ENCODE assay signal across 8 cellular contexts in the genomic region with DNA sequence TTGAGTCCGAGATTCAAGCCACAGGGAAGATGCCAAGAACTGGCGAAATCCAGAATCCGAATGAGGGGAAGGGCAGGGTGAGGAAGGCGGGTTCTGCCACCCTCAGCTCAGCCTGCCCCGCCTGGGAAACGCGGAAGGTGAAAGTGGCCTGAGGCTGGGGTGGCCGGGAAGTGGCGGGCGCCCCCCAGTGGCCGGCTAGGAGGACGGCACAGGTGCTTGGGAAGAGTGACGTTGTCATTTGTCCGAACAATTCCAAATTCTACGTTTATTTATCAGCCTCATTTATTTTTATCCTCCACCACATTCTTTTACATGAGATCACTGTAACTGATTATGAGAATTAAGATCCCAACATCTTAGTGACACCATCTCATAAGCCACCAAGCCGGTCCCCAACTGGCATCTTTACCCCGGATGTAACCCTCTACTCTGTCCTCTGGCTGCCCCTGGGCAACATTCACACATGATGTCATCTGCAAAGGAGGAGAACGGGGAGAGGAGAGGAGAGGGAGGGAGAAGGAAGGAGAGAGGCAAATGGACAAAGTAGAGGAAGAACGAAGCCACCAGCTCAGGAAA. TPM values are rescaled to one million over a fixed set of nuclear protein-coding genes. Genes with fewer than 3 reads are reported as not detected.
DNase-seq lines count a peak whose midpoint lies in the region; TF ChIP-seq lines count a peak whose summit lies in the region.

No MANE protein-coding gene starts in this region.

- no peaks in the 10 kb centered on the region for H3K9me3 ChIP-seq in WERI-Rb-1 (ENCODE audit: severe bottlenecking)
- no peaks in the 10 kb centered on the region for H3K9me3 ChIP-seq in mammary epithelial cell (replicated peaks; ENCODE audit: insufficient read depth, low read length)

- no peaks in the 10 kb centered on the region for H3K36me3 ChIP-seq in WERI-Rb-1
- no peaks in the 10 kb centered on the region for H3K36me3 ChIP-seq in mammary epithelial cell (ENCODE audit: insufficient read depth, low read length)

- in situ Hi-C loops in mammary epithelial cell (cut with MboI; ENCODE audit: low sequenced_read_pairs in 2 of 2), result loop anchor here in 1 of 2 donors (10.0 kb wide), 1 partner anchor 140 kb away; no protein-coding TSS in a partner anchor

- H3K27me3 ChIP-seq in WERI-Rb-1 (ENCODE audit: insufficient read depth, low read depth, severe bottlenecking) (no peaks in the 10 kb centered on the region), mammary epithelial cell (ENCODE audit: insufficient read depth, low read length) (no peaks in the 10 kb centered on the region)

- TF ChIP-seq CTCF in WERI-Rb-1 (IDR thresholded peaks at IDR 0.05; ENCODE audit: low read depth, low read length) (peak; percentile 92), mammary epithelial cell (conservative IDR thresholded peaks at IDR 0.05 in 1 of 2, IDR thresholded peaks at IDR 0.05 in 1 of 2; ENCODE audit: extremely low read depth in 1 of 2, insufficient read depth in 1 of 2, low read depth in 1 of 2, low read length in 2 of 2) (peak; percentile 87 to 97)

- H2AFZ ChIP-seq in mammary epithelial cell (ENCODE audit: low read depth, low read length), result peak overlapping the region; percentile 35

- no peaks in the 10 kb centered on the region for H3K79me2 ChIP-seq in mammary epithelial cell (ENCODE audit: insufficient read depth, low read length)

- H3K4me2 ChIP-seq in mammary epithelial cell (ENCODE audit: insufficient read depth, low read depth, low read length), result peak overlapping the region; percentile 29

- no TSS peak for BruUV-seq in mammary epithelial cell (replicated peaks; lab: Mats Ljungman, UMichigan)

- dilution Hi-C loops in mammary epithelial cell (cut with HindIII; ENCODE audit: low sequenced_read_pairs), result no loop called here

- H4K20me1 ChIP-seq in mammary epithelial cell (ENCODE audit: insufficient read depth, low read length), result no peaks in the 10 kb centered on the region

- 5% methylated on average over 17 of the region's 19 CpGs for WGBS in mammary epithelial cell (ENCODE audit: low coverage, missing lambda C conversion rate)

- 0 out of 2 replicates have a peak overlapping the region, but pooled peaks have one; percentile 13 for H3K27ac ChIP-seq in WERI-Rb-1
- no peak overlapping the region for H3K27ac ChIP-seq in mammary epithelial cell (ENCODE audit: insufficient read depth, low read depth, low read length)

- intact Hi-C loops in mammary epithelial cell (cut with micrococcal nuclease), result loop anchor here (1.0 kb wide), 6 partner anchors 26 to 161 kb away; no protein-coding TSS in a partner anchor

- CTCF ChIA-PET in mammary epithelial cell (lab: Charles Lee; ENCODE audit: low non-redundant PET), result interaction anchor here (0.5 to 3.9 kb wide), 5 partner anchors 24 to 93 kb away, joined by 3 to 51 read pairs (median 4); no protein-coding TSS in a partner anchor

- H3K4me3 ChIP-seq in WERI-Rb-1 (ENCODE audit: low read depth, low read length) (no peak overlapping the region), mammary epithelial cell (replicated peaks in 1 of 3; ENCODE audit: insufficient read depth in 1 of 3, low read depth in 2 of 3, low read length in 3 of 3) (no peak overlapping the region)

- no peak overlapping the region for H3K9ac ChIP-seq in mammary epithelial cell (ENCODE audit: insufficient read depth, low read length)

- H3K4me1 ChIP-seq in mammary epithelial cell (ENCODE audit: insufficient read depth, low read length), result peaks cover 23% of the 10 kb centered on the region

- DNase-seq in DMS 273 (lab: John Stamatoyannopoulos, UW; ENCODE audit: unreplicated experiment) (peak; percentile 86), DMS 273 treated with DMSO at 0.1 percent for 48 hours (lab: John Stamatoyannopoulos, UW) (no peak), NCI-H2029 (lab: John Stamatoyannopoulos, UW) (peak; percentile 56), WERI-Rb-1 (peak; percentile 66), mammary epithelial cell (peak; percentile 54), kidney glomerular epithelial cell (lab: John Stamatoyannopoulos, UW) (peak; percentile 50), cortex of kidney (lab: John Stamatoyannopoulos, UW) (no peak)
- DNase-seq in stimulated activated CD4-positive, alpha-beta T cell treated with anti-CD3 and anti-CD28 coated beads, Interleukin-2, amount 100 ng/mL, for 48 hours, result peak; percentile 55 to 68

RNA-seq across cellular contexts. Expression of a gene that starts 21.3 kb away (rescaled TPM):
- 1 to 10 TPM in 1 of 2 donors, under 1 TPM in 1; 0.17 to 4.2 TPM for total RNA-seq in mammary epithelial cell
- 0.71 TPM for polyA plus RNA-seq in mammary epithelial cell
- polyA minus RNA-seq in mammary epithelial cell, result 0.78 TPM

Comparison
In these comparisons a context has a peak if more than half of its experiments do, and no peak if none do; other contexts are left out.
1. DNase-seq: peak in DMS 273 (single experiment), NCI-H2029 (single experiment), WERI-Rb-1 (single experiment), mammary epithelial cell (single experiment), kidney glomerular epithelial cell (single experiment) and stimulated activated CD4-positive, alpha-beta T cell treated with anti-CD3 and anti-CD28 coated beads, Interleukin-2, amount 100 ng/mL, for 48 hours (2 of 2); none in DMS 273 treated with DMSO at 0.1 percent for 48 hours (single experiment) and cortex of kidney (single experiment).